ENCODE assay signal across 9 cellular contexts in genomic region chr5:157761690-157762611, GRCh38. TPM values are rescaled to one million over a fixed set of nuclear protein-coding genes. Genes with fewer than 3 reads are reported as not detected.
A peak's percentile ranks its signal among the peaks of the same experiment; 100 is the strongest.
DNase-seq lines count a peak whose midpoint lies in the region; ATAC-seq, FAIRE-seq and TF ChIP-seq lines count a peak whose summit lies in the region.
"Had no signal": no experiment of that assay in that cellular context is flagged by ENCODE, and none has a peak within 500 bp of the region (broad histone marks: within the 10 kb centered on the region; RNA-seq: fewer than 3 reads in every experiment).

No MANE protein-coding gene starts in this region.

- no TSS peak for BruUV-seq in PC-9 (replicated peaks; lab: Mats Ljungman, UMichigan)
- BruUV-seq in HepG2 (replicated peaks; lab: Mats Ljungman, UMichigan) = no TSS peak

- H3K27me3 ChIP-seq in KMS-11 (ENCODE audit: insufficient read depth, low read depth) (no peaks in the 10 kb centered on the region), PC-9 (ENCODE audit: insufficient read depth, low read depth) (no peaks in the 10 kb centered on the region), HepG2 (ENCODE audit: control insufficient read depth in 1 of 2, insufficient read depth in 2 of 2, low read length in 2 of 2) (no peaks in the 10 kb centered on the region), transverse colon (no peaks in the 10 kb centered on the region)

- no peaks in the 10 kb centered on the region for H3K79me2 ChIP-seq in KMS-11 (ENCODE audit: insufficient read depth, low read depth)
- H3K79me2 ChIP-seq in PC-9 (ENCODE audit: low read depth) = no peaks in the 10 kb centered on the region
- H3K79me2 ChIP-seq in HepG2 (ENCODE audit: insufficient read depth, low read length) = no peaks in the 10 kb centered on the region

- CTCF ChIA-PET in PC-9 (lab: Charles Lee) (interaction anchor here (0.6 kb wide), 1 partner anchor 936 kb away, joined by 4 read pairs; no protein-coding TSS in a partner anchor), HepG2 (lab: Yijun Ruan, JAX; ENCODE audit: low intra/inter-chr PET ratio, low total read pairs) (interaction anchor here (0.8 to 1.4 kb wide), 3 partner anchors 187 to 1371 kb away, joined by 5 to 8 read pairs (median 6); no protein-coding TSS in a partner anchor)

- H3K4me3 ChIP-seq in KMS-11 (IDR thresholded peaks at IDR 0.05; ENCODE audit: insufficient read depth, low read depth, low read length) = no peak overlapping the region
- H3K4me3 ChIP-seq in PC-9 = no peak overlapping the region
- no peak overlapping the region for H3K4me3 ChIP-seq in choroid plexus epithelial cell (ENCODE audit: low read depth, low read length)
- H3K4me3 ChIP-seq in HepG2 (replicated peaks in 1 of 3; ENCODE audit: insufficient read depth in 1 of 3, low read depth in 2 of 3, low read length in 3 of 3) = no peak overlapping the region
- H3K4me3 ChIP-seq in transverse colon = no peak overlapping the region

- H3K4me1 ChIP-seq in KMS-11 (ENCODE audit: low read depth, poor library complexity, severe bottlenecking) (no peaks in the 10 kb centered on the region), PC-9 (replicated peaks; ENCODE audit: insufficient read depth) (no peaks in the 10 kb centered on the region), HepG2 (ENCODE audit: insufficient read depth, low read length) (no peaks in the 10 kb centered on the region), transverse colon (peaks cover 0 to 6% (median 2%) of the 10 kb centered on the region in 4 donors)

- peak; percentile 84 for ATAC-seq in GM21515 (IDR thresholded peaks at IDR 0.05; ENCODE audit: unreplicated experiment)
- peak; percentile 98 for ATAC-seq in HepG2

- H3K4me2 ChIP-seq in KMS-11 (no peak overlapping the region), PC-9 (no peak overlapping the region), HepG2 (ENCODE audit: low read depth, low read length) (no peak overlapping the region)

- H3K36me3 ChIP-seq in KMS-11 (ENCODE audit: insufficient read depth) (no peaks in the 10 kb centered on the region), PC-9 (ENCODE audit: low read depth) (no peaks in the 10 kb centered on the region), HepG2 (replicated peaks in 1 of 2; ENCODE audit: control insufficient read depth in 1 of 2, insufficient read depth in 2 of 2, low read length in 2 of 2) (no peaks in the 10 kb centered on the region), transverse colon (no peaks in the 10 kb centered on the region)

- H3K27ac ChIP-seq in KMS-11 (no peak overlapping the region), PC-9 (no peak overlapping the region), HepG2 (ENCODE audit: extremely low read length, insufficient read depth, low read length) (no peak overlapping the region), transverse colon (no peak overlapping the region)

- FAIRE-seq in HepG2 (lab: Jason Lieb, UNC) = peak; percentile 90
- FAIRE-seq: colon had no signal

- H4K20me1 ChIP-seq in KMS-11 (ENCODE audit: insufficient read depth) (no peaks in the 10 kb centered on the region), PC-9 (ENCODE audit: insufficient read depth) (no peaks in the 10 kb centered on the region), HepG2 (ENCODE audit: insufficient read depth, low read length) (no peaks in the 10 kb centered on the region)

- TF ChIP-seq EP300 in HepG2 (IDR thresholded peaks at IDR 0.05; ENCODE audit: low read depth in 2 of 2, low read length in 2 of 2) = no peak
- TF ChIP-seq EP300 in HepG2 (CRISPR knock-in tag; IDR thresholded peaks at IDR 0.05; ENCODE audit: borderline replicate concordance) = no peak
- no peak for TF ChIP-seq EP300 in transverse colon (IDR thresholded peaks at IDR 0.05; ENCODE audit: low read depth)

- no peak overlapping the region for H3K9ac ChIP-seq in KMS-11
- no peak overlapping the region for H3K9ac ChIP-seq in HepG2 (ENCODE audit: insufficient read depth, low read depth, low read length)

- H3K9me2 ChIP-seq in PC-9 (ENCODE audit: insufficient read depth) = no peaks in the 10 kb centered on the region

- TF ChIP-seq POLR2A in HepG2 (IDR thresholded peaks at IDR 0.05; ENCODE audit: insufficient read depth in 1 of 2, low read depth in 2 of 2, low read length in 2 of 2) (no peak), transverse colon (IDR thresholded peaks at IDR 0.05) (no peak)

- TF ChIP-seq RAD21 in HepG2 (CRISPR knock-in tag; IDR thresholded peaks at IDR 0.05) = peak; percentile 52; the same call in 1 of the 2 replicates

- H3F3A ChIP-seq in PC-9 (ENCODE audit: insufficient read depth, low read depth) = no peaks in the 10 kb centered on the region

- DNase-seq in activated CD4-positive, alpha-beta T cell treated with anti-CD3 and anti-CD28 coated beads for 48 hours = peak; percentile 7
- no peak for DNase-seq in activated CD4-positive, alpha-beta T cell treated with anti-CD3 and anti-CD28 coated beads, Interleukin-2, amount 50 U/mL, for 1 hour
- peak in 1 of 2 experiments; percentile 30 for DNase-seq in PC-9
- DNase-seq in choroid plexus epithelial cell (ENCODE audit: low read depth) = peak; percentile 87
- peak; percentile 60 for DNase-seq in HepG2 (ENCODE audit: low spot score)
- DNase-seq in transverse colon = peak; percentile 8

- H3K9me3 ChIP-seq in PC-9 (ENCODE audit: insufficient read depth, low read depth) (no peaks in the 10 kb centered on the region), HepG2 (ENCODE audit: low read length) (no peaks in the 10 kb centered on the region), transverse colon (no peaks in the 10 kb centered on the region)

- intact Hi-C loops in PC-9 (cut with micrococcal nuclease; ENCODE audit: unreplicated experiment) = loop anchor here (1.0 to 5.0 kb wide), 3 partner anchors 185 to 1371 kb away; no protein-coding TSS in a partner anchor
- intact Hi-C loops in HepG2 (cut with micrococcal nuclease; ENCODE audit: unreplicated experiment) = loop anchor here (1.0 to 2.0 kb wide), 3 partner anchors 187 to 1345 kb away; no protein-coding TSS in a partner anchor
- intact Hi-C loops in transverse colon (cut with DNase I; ENCODE audit: low total_unique reads) = no loop called here

- TF ChIP-seq CTCF in KMS-11 (conservative IDR thresholded peaks at IDR 0.05; ENCODE audit: low read depth, low read length) (peak; percentile 82), PC-9 (conservative IDR thresholded peaks at IDR 0.05) (peak; percentile 88), choroid plexus epithelial cell (conservative IDR thresholded peaks at IDR 0.05; ENCODE audit: low read depth, low read length) (peak; percentile 85), HepG2 (CRISPR knock-in tag; IDR thresholded peaks at IDR 0.05) (peak; percentile 76), transverse colon (IDR thresholded peaks at IDR 0.05) (peak; percentile 69 to 82 (median 77))

- 52% methylated on average over 10 of the region's 10 CpGs for WGBS in HepG2 (ENCODE audit: low lambda C conversion rate)
- 8 to 37% methylated on average over 2 to 10 of the region's 10 CpGs for whole genome bisulfite sequencing in transverse colon (ENCODE audit: low coverage in 1 of 2), 2 donors

- POLR2A ChIA-PET in PC-9 (lab: Charles Lee; ENCODE audit: unreplicated experiment) = interaction anchor here (0.6 kb wide), 1 partner anchor 115 kb away, joined by 12 read pairs; no protein-coding TSS in a partner anchor
- POLR2A ChIA-PET in HepG2 (lab: Yijun Ruan, JAX) = no interaction called here

- H2AFZ ChIP-seq in KMS-11 (ENCODE audit: low read depth) = no peak overlapping the region
- no peak overlapping the region for H2AFZ ChIP-seq in PC-9
- H2AFZ ChIP-seq in HepG2 (ENCODE audit: low read length) = no peak overlapping the region

- in situ Hi-C loops in HepG2 (cut with HindIII; ENCODE audit: extremely low pct_ligation_motif_present, low pct_unique_long_range_greater_than_20kb) (no loop called here), transverse colon (cut with MboI; ENCODE audit: low pct_ligation_motif_present in 1 of 4, low pct_unique_long_range_greater_than_20kb in 1 of 4, low sequenced_read_pairs in 3 of 4) (loop anchor here in 2 of 4 donors (25.0 kb wide), 1 partner anchor 1375 kb away; no protein-coding TSS in a partner anchor)

RNA-seq across cellular contexts. Expression of gene LSM11, which starts 18.4 kb away (rescaled TPM):
- 1.9 and 2.1 TPM in 2 replicates for total RNA-seq in PC-9 (2021)
- total RNA-seq in HepG2 (2016; rRNA removed; fragmentation: Illumina TruSeq; extraction: Trizol) = 7.2 and 9.9 TPM in 2 replicates
- 0.97 and 1.1 TPM in 2 replicates for total RNA-seq in HepG2 (2016; cell fraction: cytosol; rRNA removed; fragmentation: Illumina TruSeq; extraction: Trizol; ENCODE audit: low read depth)
- total RNA-seq in HepG2 (2016; cell fraction: insoluble cytoplasmic fraction; rRNA removed; fragmentation: Illumina TruSeq; extraction: Trizol) = 7.2 and 9.4 TPM in 2 replicates
- total RNA-seq in HepG2 (2016; cell fraction: membrane; rRNA removed; fragmentation: Illumina TruSeq; extraction: Trizol) = 4.1 and 4.9 TPM in 2 replicates
- 5.1 and 5.6 TPM in 2 replicates for total RNA-seq in HepG2 (2016; cell fraction: nucleus; rRNA removed; fragmentation: Illumina TruSeq; extraction: Trizol)
- 3.3 and 4.5 TPM in 2 replicates for polyA plus RNA-seq in HepG2 (2011; rRNA removed)
- 2.3 and 2.8 TPM in 2 replicates for polyA plus RNA-seq in HepG2 (2011; cell fraction: cytosol; rRNA removed)
- 2.7 and 3.3 TPM in 2 replicates for polyA plus RNA-seq in HepG2 (2011; cell fraction: nucleus; rRNA removed)
- polyA plus RNA-seq in HepG2 (2012) = 3.3 and 4.6 TPM in 2 replicates
- polyA plus RNA-seq in HepG2 (2016; cell fraction: cytosol; fragmentation: Illumina TruSeq; extraction: Trizol; ENCODE audit: low read depth) = 0.75 and 0.80 TPM in 2 replicates
- polyA plus RNA-seq in HepG2 (2016; cell fraction: insoluble cytoplasmic fraction; fragmentation: Illumina TruSeq; extraction: Trizol; ENCODE audit: low read depth) = 6.0 and 6.6 TPM in 2 replicates
- polyA plus RNA-seq in HepG2 (2016; cell fraction: membrane; fragmentation: Illumina TruSeq; extraction: Trizol; ENCODE audit: low read depth) = 1.6 and 1.9 TPM in 2 replicates
- 6.6 and 6.9 TPM in 2 replicates for polyA plus RNA-seq in HepG2 (2016; cell fraction: nucleus; fragmentation: Illumina TruSeq; extraction: Trizol; ENCODE audit: insufficient read depth, low read depth)
- polyA minus RNA-seq in HepG2 (2011; rRNA and poly(A)+ RNA removed; ENCODE audit: low replicate concordance) = 5.8 and 7.3 TPM in 2 replicates
- 4.1 and 5.1 TPM in 2 replicates for polyA minus RNA-seq in HepG2 (2011; cell fraction: cytosol; rRNA and poly(A)+ RNA removed)
- 3.5 and 3.6 TPM in 2 replicates for polyA minus RNA-seq in HepG2 (2011; cell fraction: nucleus; rRNA and poly(A)+ RNA removed)
- 1 to 10 TPM; 4.1 to 10.0 (median 5.8) TPM for total RNA-seq in transverse colon

RNA-seq across cellular contexts. Expression of gene THG1L, which starts 30.7 kb away (rescaled TPM):
- total RNA-seq in PC-9 (2021) = 20.9 and 25.3 TPM in 2 replicates
- total RNA-seq in HepG2 (2016; rRNA removed; fragmentation: Illumina TruSeq; extraction: Trizol) = 16.6 and 21.7 TPM in 2 replicates
- total RNA-seq in HepG2 (2016; cell fraction: cytosol; rRNA removed; fragmentation: Illumina TruSeq; extraction: Trizol; ENCODE audit: low read depth) = 6.2 and 8.9 TPM in 2 replicates
- total RNA-seq in HepG2 (2016; cell fraction: insoluble cytoplasmic fraction; rRNA removed; fragmentation: Illumina TruSeq; extraction: Trizol) = 16.7 and 23.3 TPM in 2 replicates
- 17.6 and 19.1 TPM in 2 replicates for total RNA-seq in HepG2 (2016; cell fraction: membrane; rRNA removed; fragmentation: Illumina TruSeq; extraction: Trizol)
- total RNA-seq in HepG2 (2016; cell fraction: nucleus; rRNA removed; fragmentation: Illumina TruSeq; extraction: Trizol) = 8.0 and 8.3 TPM in 2 replicates
- polyA plus RNA-seq in HepG2 (2011; rRNA removed) = 13.8 and 17.2 TPM in 2 replicates
- 15.0 and 15.5 TPM in 2 replicates for polyA plus RNA-seq in HepG2 (2011; cell fraction: cytosol; rRNA removed)
- polyA plus RNA-seq in HepG2 (2011; cell fraction: nucleus; rRNA removed) = 3.8 and 6.5 TPM in 2 replicates
- polyA plus RNA-seq in HepG2 (2012) = 17.7 and 18.9 TPM in 2 replicates
- 11.6 and 13.8 TPM in 2 replicates for polyA plus RNA-seq in HepG2 (2016; cell fraction: cytosol; fragmentation: Illumina TruSeq; extraction: Trizol; ENCODE audit: low read depth)
- polyA plus RNA-seq in HepG2 (2016; cell fraction: insoluble cytoplasmic fraction; fragmentation: Illumina TruSeq; extraction: Trizol; ENCODE audit: low read depth) = 24.1 and 27.8 TPM in 2 replicates
- polyA plus RNA-seq in HepG2 (2016; cell fraction: membrane; fragmentation: Illumina TruSeq; extraction: Trizol; ENCODE audit: low read depth) = 19.7 and 24.1 TPM in 2 replicates
- 15.7 and 15.8 TPM in 2 replicates for polyA plus RNA-seq in HepG2 (2016; cell fraction: nucleus; fragmentation: Illumina TruSeq; extraction: Trizol; ENCODE audit: insufficient read depth, low read depth)
- 36.1 and 50.0 TPM in 2 replicates for polyA minus RNA-seq in HepG2 (2011; rRNA and poly(A)+ RNA removed; ENCODE audit: low replicate concordance)
- 12.7 and 15.7 TPM in 2 replicates for polyA minus RNA-seq in HepG2 (2011; cell fraction: cytosol; rRNA and poly(A)+ RNA removed)
- polyA minus RNA-seq in HepG2 (2011; cell fraction: nucleus; rRNA and poly(A)+ RNA removed) = 12.0 and 13.2 TPM in 2 replicates
- total RNA-seq in transverse colon = 10 to 100 TPM in 2 of 4 donors, 1 to 10 TPM in 2; 2.2 to 16.8 (median 7.0) TPM
